In genomic region chr12:10562306-10562933, GRCh38 we compare ENCODE assay signal across 8 cellular contexts. TPM values are rescaled to one million over a fixed set of nuclear protein-coding genes. Genes with fewer than 3 reads are reported as not detected.
DNase-seq lines count a peak whose midpoint lies in the region; ATAC-seq and TF ChIP-seq lines count a peak whose summit lies in the region.

No MANE protein-coding gene starts in this region.

- peak; percentile 20 for DNase-seq in SK-N-SH
- peak; percentile 67 for DNase-seq in Jurkat, Clone E6-1 (ENCODE audit: low read depth, low spot score)
- DNase-seq in SW480 (ENCODE audit: low spot score) = peak; percentile 59
- peak; percentile 75 for DNase-seq in fibroblast of the aortic adventitia (ENCODE audit: low read depth)
- no peak for DNase-seq in psoas muscle
- DNase-seq in KG1 (lab: John Stamatoyannopoulos, UW) = no peak

- no peaks in the 10 kb centered on the region for H3K4me1 ChIP-seq in SK-N-SH (ENCODE audit: control insufficient read depth in 1 of 2, insufficient read depth in 2 of 2, low read depth in 1 of 2, low read length in 1 of 2)
- no peaks in the 10 kb centered on the region for H3K4me1 ChIP-seq in psoas muscle

- H3K9me2 ChIP-seq in SK-N-SH = no peaks in the 10 kb centered on the region

- TF ChIP-seq CTCF in SK-N-SH (IDR thresholded peaks at IDR 0.05) (peak; percentile 80), fibroblast of the aortic adventitia (IDR thresholded peaks at IDR 0.05; ENCODE audit: insufficient read depth, low read length) (peak; percentile 62), psoas muscle (IDR thresholded peaks at IDR 0.05) (peak; percentile 76)

- TF ChIP-seq EP300 in SK-N-SH (IDR thresholded peaks at IDR 0.05; ENCODE audit: borderline replicate concordance in 1 of 2, low read depth in 1 of 2, low read length in 1 of 2) = no peak

- WGBS in SK-N-SH (ENCODE audit: low lambda C conversion rate) = 0% methylated on average over 1 of the region's 1 CpG
- 0% methylated on average over 1 of the region's 1 CpG for WGBS in psoas muscle, 3 donors

- H3K36me3 ChIP-seq in SK-N-SH (replicated peaks in 1 of 2; ENCODE audit: control insufficient read depth in 1 of 2, insufficient read depth in 2 of 2, low read length in 1 of 2) = no peaks in the 10 kb centered on the region
- H3K36me3 ChIP-seq in psoas muscle (ENCODE audit: insufficient read depth in 1 of 2, low read depth in 1 of 2) = no peaks in the 10 kb centered on the region

- H3K4me3 ChIP-seq in SK-N-SH (ENCODE audit: low read depth in 2 of 2, low read length in 1 of 2) (no peak overlapping the region; a peak in 1 of 4 replicates), fibroblast of the aortic adventitia (ENCODE audit: low read depth, low read length) (no peak overlapping the region), psoas muscle (no peak overlapping the region)
- H3K4me3 ChIP-seq in Jurkat, Clone E6-1 (ENCODE audit: low read length) = no peak overlapping the region

- H2AFZ ChIP-seq in SK-N-SH (ENCODE audit: low read depth) = no peak overlapping the region

- no peaks in the 10 kb centered on the region for H4K20me1 ChIP-seq in SK-N-SH (ENCODE audit: insufficient read depth)

- ATAC-seq in SK-N-SH treated with all-trans-retinoic acid at 6 μM for 48 hours (no peak; the same call in 2 of the 3 replicates), psoas muscle (no peak), HG02938 (IDR thresholded peaks at IDR 0.05; ENCODE audit: unreplicated experiment) (no peak)

- no peak overlapping the region for H3K27ac ChIP-seq in SK-N-SH (ENCODE audit: low read depth in 2 of 2, low read length in 1 of 2)
- no peak overlapping the region for H3K27ac ChIP-seq in psoas muscle

- CTCF ChIA-PET in SK-N-SH (lab: Yijun Ruan, JAX) = interaction anchor here (0.5 to 5.1 kb wide), 24 partner anchors 8 to 410 kb away, joined by 3 to 55 read pairs (median 3); no protein-coding TSS in a partner anchor

- POLR2A ChIA-PET in SK-N-SH (lab: Yijun Ruan, JAX) = no interaction called here

- no peak overlapping the region for H3K4me2 ChIP-seq in SK-N-SH

- H3K27me3 ChIP-seq in SK-N-SH (ENCODE audit: insufficient read depth) = peaks cover 13% of the 10 kb centered on the region; the same call in 1 of the 2 replicates
- no peaks in the 10 kb centered on the region for H3K27me3 ChIP-seq in psoas muscle (ENCODE audit: insufficient read depth in 3 of 3, low read length in 2 of 3)

- no peaks in the 10 kb centered on the region for H3K79me2 ChIP-seq in SK-N-SH (ENCODE audit: insufficient read depth)

- intact Hi-C loops in psoas muscle (cut with DNase I) = loop anchor here (1.0 to 10.0 kb wide), 5 partner anchors 230 to 408 kb away; no protein-coding TSS in a partner anchor

- H3K9me3 ChIP-seq in SK-N-SH = no peaks in the 10 kb centered on the region
- H3K9me3 ChIP-seq in psoas muscle = no peaks in the 10 kb centered on the region

- no peaks in the 10 kb centered on the region for H3F3A ChIP-seq in SK-N-SH (replicated peaks; ENCODE audit: insufficient read depth)

- peak; percentile 76 for TF ChIP-seq RAD21 in SK-N-SH (IDR thresholded peaks at IDR 0.05; ENCODE audit: low read length)

- no peak overlapping the region for H3K9ac ChIP-seq in SK-N-SH

TF ChIP-seq in SK-N-SH, 30 proteins besides CTCF, POLR2A, EP300 and RAD21:
- TF ChIP-seq NRF1 (IDR thresholded peaks at IDR 0.05; ENCODE audit: low read depth, low read length) (no peak), SMC3 (IDR thresholded peaks at IDR 0.05; ENCODE audit: low read depth, low read length) (peak; percentile 76), IRF3 (IDR thresholded peaks at IDR 0.05; ENCODE audit: low read depth, low read length) (no peak)

TF ChIP-seq in SK-N-SH treated with all-trans-retinoic acid at 6 μM for 48 hours, 23 proteins besides CTCF, POLR2A, EP300 and RAD21:
- no peak for TF ChIP-seq ZFP3 (CRISPR knock-in tag; IDR thresholded peaks at IDR 0.05)
- TF ChIP-seq ZNF70 (CRISPR knock-in tag; IDR thresholded peaks at IDR 0.05) = no peak
- TF ChIP-seq OSR1 (CRISPR knock-in tag; IDR thresholded peaks at IDR 0.05) = no peak
- TF ChIP-seq ESRRG (CRISPR knock-in tag; IDR thresholded peaks at IDR 0.05) = no peak

RNA-seq across cellular contexts. Expression of gene MAGOHB, which starts 51.0 kb away (rescaled TPM):
- polyA plus RNA-seq in SK-N-SH (2012; rRNA removed) = 13.5 and 15.7 TPM in 2 replicates
- 22.2 and 42.5 TPM in 2 replicates for polyA plus RNA-seq in SK-N-SH (2012; cell fraction: cytosol; rRNA removed)
- polyA plus RNA-seq in SK-N-SH (2012; cell fraction: nucleus; rRNA removed) = 2.9 and 9.9 TPM in 2 replicates
- polyA plus RNA-seq in Jurkat, Clone E6-1 (2012; ENCODE audit: insufficient read depth, insufficient read length) = 161 TPM
- 31.7 and 36.6 TPM in 2 replicates for total RNA-seq in fibroblast of the aortic adventitia (ENCODE audit: low replicate concordance)
- 1 to 10 TPM; 4.0 to 8.5 (median 6.4) TPM for total RNA-seq in psoas muscle
- 1 to 10 TPM; 7.2 to 9.7 (median 8.9) TPM for polyA plus RNA-seq in psoas muscle

RNA-seq across cellular contexts. Expression of gene EIF2S3B, which starts 56.7 kb away (rescaled TPM):
- polyA plus RNA-seq in SK-N-SH (2012; rRNA removed) = 0.07 and 0.16 TPM in 2 replicates
- 0.51 and 1.2 TPM in 2 replicates for polyA plus RNA-seq in SK-N-SH (2012; cell fraction: cytosol; rRNA removed)
- polyA plus RNA-seq in SK-N-SH (2012; cell fraction: nucleus; rRNA removed) = 0.43 and 0.92 TPM in 2 replicates
- polyA plus RNA-seq in Jurkat, Clone E6-1 (2012; ENCODE audit: insufficient read depth, insufficient read length) = 4.5 TPM
- total RNA-seq in fibroblast of the aortic adventitia (ENCODE audit: low replicate concordance) = 7.1 and 9.2 TPM in 2 replicates
- 1 to 10 TPM in 1 of 4 donors, under 1 TPM in 3; 0.20 to 1.1 (median 0.31) TPM for total RNA-seq in psoas muscle
- polyA plus RNA-seq in psoas muscle = 1 to 10 TPM in 1 of 3 donors, under 1 TPM in 2; 0.37 to 2.6 (median 0.40) TPM

Comparison
In these comparisons a context has a peak if more than half of its experiments do, and no peak if none do; other contexts are left out.
1. DNase-seq: peak in SK-N-SH (single experiment), Jurkat, Clone E6-1 (single experiment), SW480 (single experiment) and fibroblast of the aortic adventitia (single experiment); none in psoas muscle (0 of 2) and KG1 (single experiment).
2. Peak in every context shown above with its lines, with median percentiles within 50 percentile points of each other: CTCF ChIP-seq.